ENCODE assay signal across 8 cellular contexts in the genomic region with DNA sequence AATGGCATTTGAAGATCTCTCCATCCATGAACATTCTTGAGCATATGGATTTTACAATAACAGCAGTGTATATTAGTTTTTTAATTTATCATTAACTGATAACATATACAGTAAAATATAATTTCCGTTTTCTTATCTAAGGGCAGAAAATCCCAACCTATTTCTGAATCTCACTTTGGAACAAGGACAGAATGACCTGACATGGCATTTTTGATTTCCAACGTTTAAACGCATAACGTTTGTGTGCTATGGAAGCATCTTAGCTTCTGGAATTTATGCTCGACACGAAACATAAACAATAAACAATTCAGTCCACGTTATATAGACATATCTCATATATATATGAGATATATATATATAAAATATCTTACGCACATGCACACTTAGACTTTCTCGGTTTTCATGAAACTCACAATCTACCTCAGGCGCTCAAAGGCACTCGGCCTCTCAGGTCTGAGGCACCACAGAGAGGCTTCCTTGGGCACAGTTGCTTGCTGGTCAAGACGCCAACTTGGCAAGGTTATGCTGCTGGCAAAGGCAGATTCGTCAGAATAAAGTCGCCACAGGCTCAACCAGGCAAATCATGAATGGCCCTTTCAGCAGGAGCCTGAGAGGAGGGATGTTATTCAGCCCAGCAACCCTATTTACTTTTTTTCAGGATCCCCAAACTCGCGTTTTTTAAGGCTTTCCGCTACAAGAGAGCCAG. TPM values are rescaled to one million over a fixed set of nuclear protein-coding genes. Genes with fewer than 3 reads are reported as not detected.
DNase-seq lines count a peak whose midpoint lies in the region; ATAC-seq, FAIRE-seq and TF ChIP-seq lines count a peak whose summit lies in the region.

No MANE protein-coding gene starts in this region.

- POLR2A ChIA-PET in CD8-positive, alpha-beta T cell (lab: Charles Lee): no interaction called here

- H3K27ac Mint-ChIP-seq in CD8-positive, alpha-beta T cell: no peak overlapping the region
- no peak overlapping the region for H3K27ac Mint-ChIP-seq in neural crest cell (ENCODE audit: unreplicated experiment)

- H3K9me3 ChIP-seq in CD8-positive, alpha-beta T cell (ENCODE audit: low read length): no peaks in the 10 kb centered on the region

- no peaks in the 10 kb centered on the region for H3K27me3 ChIP-seq in CD8-positive, alpha-beta T cell (ENCODE audit: insufficient read depth, low read length)

- no peak for TF ChIP-seq POLR2A in GM12892 (IDR thresholded peaks at IDR 0.05; ENCODE audit: low read depth, low read length)

- H3K36me3 Mint-ChIP-seq in CD8-positive, alpha-beta T cell: no peaks in the 10 kb centered on the region
- peaks cover 8% of the 10 kb centered on the region for H3K36me3 Mint-ChIP-seq in neural crest cell (ENCODE audit: low read depth)

- no peak for FAIRE-seq in GM12892 (lab: Jason Lieb, UNC)

- peaks cover 8% of the 10 kb centered on the region for H3K4me1 Mint-ChIP-seq in CD8-positive, alpha-beta T cell (ENCODE audit: low read depth)
- H3K4me1 Mint-ChIP-seq in neural crest cell: peaks cover 13% of the 10 kb centered on the region

- H3K4me3 Mint-ChIP-seq in CD8-positive, alpha-beta T cell: peak overlapping the region; percentile 53
- peak overlapping the region; percentile 83 for H3K4me3 Mint-ChIP-seq in neural crest cell

- H3K27ac ChIP-seq in CD8-positive, alpha-beta T cell (ENCODE audit: low read depth, low read length): no peak overlapping the region
- no peak overlapping the region for H3K27ac ChIP-seq in coronary artery

- peaks cover 4% of the 10 kb centered on the region for H3K4me1 ChIP-seq in CD8-positive, alpha-beta T cell (ENCODE audit: insufficient read depth, low read length)

- CTCF ChIA-PET in CD8-positive, alpha-beta T cell (lab: Charles Lee): no interaction called here

- H3K4me3 ChIP-seq in CD8-positive, alpha-beta T cell (ENCODE audit: low read depth, low read length): no peak overlapping the region
- peak overlapping the region; percentile 72 for H3K4me3 ChIP-seq in coronary artery

- no peak for ATAC-seq in CD8-positive, alpha-beta T cell

- no peak for DNase-seq in CD8-positive, alpha-beta T cell
- peak; percentile 67 to 71 for DNase-seq in NCI-H526 (lab: John Stamatoyannopoulos, UW)
- DNase-seq in coronary artery (ENCODE audit: low spot score): no peak
- DNase-seq in neural crest cell (ENCODE audit: low read depth, low spot score): no peak
- no peak for DNase-seq in NCI-H187 treated with DMSO at 0.1 percent for 48 hours (lab: John Stamatoyannopoulos, UW)
- DNase-seq in GM12892 (ENCODE audit: insufficient read length): no peak
- DNase-seq in NCI-H345 treated with DMSO at 0.1 percent for 48 hours (lab: John Stamatoyannopoulos, UW; ENCODE audit: unreplicated experiment): no peak
- no peak for DNase-seq in SK-N-DZ (ENCODE audit: low spot score)

- H3K27me3 Mint-ChIP-seq in CD8-positive, alpha-beta T cell (ENCODE audit: low read depth): peaks cover 38% of the 10 kb centered on the region
- peaks cover 58% of the 10 kb centered on the region for H3K27me3 Mint-ChIP-seq in neural crest cell (ENCODE audit: low read depth)

- no peaks in the 10 kb centered on the region for H3K9me3 Mint-ChIP-seq in CD8-positive, alpha-beta T cell
- peaks cover 2% of the 10 kb centered on the region for H3K9me3 Mint-ChIP-seq in neural crest cell

- TF ChIP-seq CTCF in CD8-positive, alpha-beta T cell (IDR thresholded peaks at IDR 0.05): no peak
- TF ChIP-seq CTCF in coronary artery (IDR thresholded peaks at IDR 0.05): no peak
- no peak for TF ChIP-seq CTCF in neural crest cell (conservative IDR thresholded peaks at IDR 0.05)

- no peaks in the 10 kb centered on the region for H3K36me3 ChIP-seq in CD8-positive, alpha-beta T cell (ENCODE audit: insufficient read depth, low read length)

- intact Hi-C loops in CD8-positive, alpha-beta T cell (cut with DNase I, micrococcal nuclease): no loop called here

RNA-seq across cellular contexts. Expression of a gene that starts 1.0 kb away (rescaled TPM):
- under 1 TPM; 0.14 to 0.36 TPM for total RNA-seq in CD8-positive, alpha-beta T cell
- 5.9 and 6.3 TPM in 2 replicates for total RNA-seq in neural crest cell
- 0.93 TPM for polyA plus RNA-seq in GM12892 (2012; ENCODE audit: missing spikeins)
- polyA plus RNA-seq in SK-N-DZ (2014; cell fraction: cytosol; rRNA removed): 0.22 and 0.58 TPM in 2 replicates
- polyA plus RNA-seq in SK-N-DZ (2014; cell fraction: nucleus; rRNA removed): 0.13 and 0.18 TPM in 2 replicates

Comparison
In these comparisons a context has a peak if more than half of its experiments do, and no peak if none do; other contexts are left out.
1. DNase-seq: peak in NCI-H526 (2 of 2); none in CD8-positive, alpha-beta T cell (0 of 7), coronary artery (single experiment), neural crest cell (single experiment), NCI-H187 treated with DMSO at 0.1 percent for 48 hours (single experiment), GM12892 (single experiment), NCI-H345 treated with DMSO at 0.1 percent for 48 hours (single experiment) and SK-N-DZ (single experiment).